In genomic region chr1:96362623-96363022, GRCh38 we compare ENCODE assay signal across 8 cellular contexts.
DNase-seq lines count a peak whose midpoint lies in the region; ATAC-seq, FAIRE-seq and TF ChIP-seq lines count a peak whose summit lies in the region.

No MANE protein-coding gene starts in this region.

- no peaks in the 10 kb centered on the region for H3K9me2 ChIP-seq in MM.1S (replicated peaks; ENCODE audit: insufficient read depth, low read length)

- TF ChIP-seq CTCF in kidney epithelial cell (IDR thresholded peaks at IDR 0.05; ENCODE audit: insufficient read depth, low read length, poor library complexity, severe bottlenecking) (no peak), MM.1S (IDR thresholded peaks at IDR 0.05; ENCODE audit: low read length) (no peak), kidney (IDR thresholded peaks at IDR 0.05; ENCODE audit: borderline replicate concordance, extremely low read depth, insufficient read depth) (no peak)

- H3K4me1 ChIP-seq in MM.1S (ENCODE audit: low read length) (no peaks in the 10 kb centered on the region), kidney (ENCODE audit: control insufficient read depth in 1 of 2, insufficient read depth in 1 of 2, low read depth in 1 of 2, low read length in 2 of 2) (no peaks in the 10 kb centered on the region)

- no peak overlapping the region for H2AFZ ChIP-seq in MM.1S (ENCODE audit: low read length)

- H3K9me3 ChIP-seq in MM.1S (replicated peaks; ENCODE audit: insufficient read depth, low read length): no peaks in the 10 kb centered on the region
- H3K9me3 ChIP-seq in kidney (ENCODE audit: control insufficient read depth in 1 of 2, low read length in 2 of 2): no peaks in the 10 kb centered on the region

- H3K4me3 ChIP-seq in kidney epithelial cell (ENCODE audit: low read depth, low read length): no peak overlapping the region
- no peak overlapping the region for H3K4me3 ChIP-seq in MM.1S (ENCODE audit: low read length)
- no peak overlapping the region for H3K4me3 ChIP-seq in kidney (ENCODE audit: low read length in 2 of 2)

- peak; percentile 75 for ATAC-seq in GM18499 (IDR thresholded peaks at IDR 0.05; ENCODE audit: insufficient read depth, unreplicated experiment)
- ATAC-seq in HG03095 (IDR thresholded peaks at IDR 0.05; ENCODE audit: unreplicated experiment): peak; percentile 56
- no peak for ATAC-seq in GM19397 (IDR thresholded peaks at IDR 0.05; ENCODE audit: unreplicated experiment)

- H4K20me1 ChIP-seq in MM.1S (ENCODE audit: insufficient read depth, low read length): no peaks in the 10 kb centered on the region

- H3K27ac ChIP-seq in MM.1S (ENCODE audit: low read length) (no peak overlapping the region), kidney (ENCODE audit: low read depth in 2 of 2, low read length in 2 of 2) (no peak overlapping the region)

- intact Hi-C loops in kidney (cut with DNase I): no loop called here

- H3K27me3 ChIP-seq in kidney epithelial cell (ENCODE audit: control insufficient read depth, insufficient read depth, low read length): no peaks in the 10 kb centered on the region
- H3K27me3 ChIP-seq in MM.1S (replicated peaks; ENCODE audit: insufficient read depth, low read length): no peaks in the 10 kb centered on the region

- H3F3A ChIP-seq in MM.1S (ENCODE audit: insufficient read depth, low read length): no peaks in the 10 kb centered on the region

- H3K9ac ChIP-seq in MM.1S (ENCODE audit: low read length) (no peak overlapping the region), kidney (ENCODE audit: low read length in 2 of 2) (no peak overlapping the region)

- H3K36me3 ChIP-seq in kidney epithelial cell (ENCODE audit: control insufficient read depth, insufficient read depth, low read length) (no peaks in the 10 kb centered on the region), MM.1S (replicated peaks; ENCODE audit: insufficient read depth, low read length) (no peaks in the 10 kb centered on the region), kidney (ENCODE audit: control insufficient read depth in 1 of 2, insufficient read depth in 2 of 2, low read length in 2 of 2) (no peaks in the 10 kb centered on the region)

- no peaks in the 10 kb centered on the region for H3K79me2 ChIP-seq in MM.1S (ENCODE audit: low read length)

- no peak overlapping the region for H3K4me2 ChIP-seq in MM.1S (ENCODE audit: low read depth, low read length)

- DNase-seq in SKM-1 (lab: John Stamatoyannopoulos, UW; ENCODE audit: unreplicated experiment) (peak; percentile 84), kidney epithelial cell (ENCODE audit: low read depth) (peak; percentile 97), D341Med (ENCODE audit: low spot score) (no peak), MM.1S (no peak), kidney (no peak)

- FAIRE-seq in kidney (lab: Jason Lieb, UNC): no peak

Comparison
In these comparisons a context has a peak if more than half of its experiments do, and no peak if none do; other contexts are left out.
1. DNase-seq: peak in SKM-1 (single experiment) and kidney epithelial cell (single experiment); none in D341Med (single experiment), MM.1S (single experiment) and kidney (single experiment).